ENCODE assay signal across 1 cellular context in genomic region chr3:167380004-167380689, GRCh38.
TF ChIP-seq lines count a peak whose summit lies in the region.

ZBBX (minus strand) TSS chr3:167380297; CDS start chr3:167372901, 7,396 bp downstream.

TF ChIP-seq in HepG2, 621 proteins besides CTCF, POLR2A, EP300 and RAD21 (continued from another document):
- TF ChIP-seq ZFP91 (CRISPR knock-in tag; IDR thresholded peaks at IDR 0.05; ENCODE audit: borderline replicate concordance) (peak; percentile 19; the same call in 1 of the 2 replicates), ZNF629 (CRISPR knock-in tag; conservative IDR thresholded peaks at IDR 0.05) (no peak), SNAPC5 (CRISPR knock-in tag; IDR thresholded peaks at IDR 0.05; ENCODE audit: borderline replicate concordance) (no peak), TEAD2 (CRISPR knock-in tag; IDR thresholded peaks at IDR 0.05) (no peak), ZNF354B (CRISPR knock-in tag; IDR thresholded peaks at IDR 0.05) (no peak), ZNF225 (CRISPR knock-in tag; IDR thresholded peaks at IDR 0.05) (0 out of 2 replicates have a peak, but pooled peaks have one; percentile 34), ASH2L (IDR thresholded peaks at IDR 0.05; ENCODE audit: insufficient read length, low read depth, low read length) (no peak), ZSCAN9 (CRISPR knock-in tag; IDR thresholded peaks at IDR 0.05; ENCODE audit: borderline replicate concordance) (0 out of 2 replicates have a peak, but pooled peaks have one; percentile 24), ZNF672 (CRISPR knock-in tag; IDR thresholded peaks at IDR 0.05) (no peak), TEF (CRISPR knock-in tag; IDR thresholded peaks at IDR 0.05) (no peak), ZNF333 (CRISPR knock-in tag; IDR thresholded peaks at IDR 0.05; ENCODE audit: borderline replicate concordance) (no peak), ZNF747 (CRISPR knock-in tag; IDR thresholded peaks at IDR 0.05; ENCODE audit: borderline replicate concordance) (no peak), IRF9 (CRISPR knock-in tag; IDR thresholded peaks at IDR 0.05; ENCODE audit: borderline replicate concordance) (no peak), CEBPB (IDR thresholded peaks at IDR 0.05; ENCODE audit: borderline replicate concordance, low read depth, low read length) (no peak), GATAD2A (CRISPR knock-in tag; IDR thresholded peaks at IDR 0.05) (0 out of 2 replicates have a peak, but pooled peaks have one; percentile 40), ZNF543 (CRISPR knock-in tag; IDR thresholded peaks at IDR 0.05) (no peak), HHEX (CRISPR knock-in tag; IDR thresholded peaks at IDR 0.05) (no peak), ZNF597 (CRISPR knock-in tag; IDR thresholded peaks at IDR 0.05) (no peak), TP53 (CRISPR knock-in tag; conservative IDR thresholded peaks at IDR 0.05) (no peak), ZNF280B (CRISPR knock-in tag; IDR thresholded peaks at IDR 0.05; ENCODE audit: borderline replicate concordance) (no peak), ZNF496 (CRISPR knock-in tag; IDR thresholded peaks at IDR 0.05; ENCODE audit: insufficient replicate concordance) (no peak), SMYD3 (CRISPR knock-in tag; IDR thresholded peaks at IDR 0.05) (0 out of 2 replicates have a peak, but pooled peaks have one; percentile 54), CHD2 (IDR thresholded peaks at IDR 0.05; ENCODE audit: low read depth, low read length) (0 out of 2 replicates have a peak, but pooled peaks have one; percentile 37), HDAC6 (IDR thresholded peaks at IDR 0.05; ENCODE audit: low read depth, low read length) (no peak), ZNF556 (CRISPR knock-in tag; IDR thresholded peaks at IDR 0.05; ENCODE audit: borderline replicate concordance) (no peak), ZNF7 (CRISPR knock-in tag; IDR thresholded peaks at IDR 0.05) (no peak), THAP11 (CRISPR knock-in tag; IDR thresholded peaks at IDR 0.05) (peak; percentile 41; the same call in 1 of the 2 replicates), ZNF546 (CRISPR knock-in tag; conservative IDR thresholded peaks at IDR 0.05) (no peak), DNMT1 (CRISPR knock-in tag; IDR thresholded peaks at IDR 0.05) (no peak), BRCA1 (CRISPR knock-in tag; IDR thresholded peaks at IDR 0.05) (0 out of 2 replicates have a peak, but pooled peaks have one; percentile 30), AGO2 (optimal IDR thresholded peaks at IDR 0.05; ENCODE audit: low read depth, low read length) (no peak)
